9 cellular contexts compared by ENCODE assay signal in genomic region chr6:135053433-135053832, GRCh38. TPM values are rescaled to one million over a fixed set of nuclear protein-coding genes. Genes with fewer than 3 reads are reported as not detected.
A peak's percentile ranks its signal among the peaks of the same experiment; 100 is the strongest.
DNase-seq lines count a peak whose midpoint lies in the region; ATAC-seq and TF ChIP-seq lines count a peak whose summit lies in the region.
"Had no signal": no experiment of that assay in that cellular context is flagged by ENCODE, and none has a peak within 500 bp of the region (broad histone marks: within the 10 kb centered on the region; RNA-seq: fewer than 3 reads in every experiment).

No MANE protein-coding gene starts in this region.

- H3K9me3 ChIP-seq in iPS-18a (ENCODE audit: control insufficient read depth, low read depth, low read length) (no peaks in the 10 kb centered on the region), subcutaneous abdominal adipose tissue (ENCODE audit: control insufficient read depth in 5 of 5, low read length in 5 of 5) (no peaks in the 10 kb centered on the region)

- H3K36me3 ChIP-seq in iPS-18a (ENCODE audit: control insufficient read depth, low read depth, low read length) (peaks cover 13% of the 10 kb centered on the region), subcutaneous abdominal adipose tissue (ENCODE audit: control insufficient read depth in 5 of 5, insufficient read depth in 5 of 5, low read length in 5 of 5) (peaks cover 4 to 13% (median 8%) of the 10 kb centered on the region in 5 donors)

- H3K4me1 Mint-ChIP-seq in activated T-cell treated with anti-CD3 and anti-CD28 coated beads, Interleukin-2, amount 50 U/mL, for 4 hours (ENCODE audit: low read depth): peaks cover 42% of the 10 kb centered on the region
- H3K4me1 Mint-ChIP-seq in activated CD8-positive, alpha-beta T cell treated with anti-CD3 and anti-CD28 coated beads for 36 hours (ENCODE audit: low read depth): peaks cover 33% of the 10 kb centered on the region

- H3K4me1 ChIP-seq in iPS-18a (ENCODE audit: control insufficient read depth, low read depth, low read length): no peaks in the 10 kb centered on the region
- peaks cover 0 to 21% (median 20%) of the 10 kb centered on the region in 5 donors for H3K4me1 ChIP-seq in subcutaneous abdominal adipose tissue (ENCODE audit: control insufficient read depth in 5 of 5, insufficient read depth in 5 of 5, low read length in 5 of 5)

- H3K27ac ChIP-seq in iPS-18a (ENCODE audit: low read length) (no peak overlapping the region), subcutaneous abdominal adipose tissue (ENCODE audit: low read depth, low read length) (peak overlapping the region; percentile 12)

- POLR2A ChIA-PET in activated CD8-positive, alpha-beta T cell treated with anti-CD3 and anti-CD28 coated beads for 36 hours (lab: Charles Lee): interaction anchor here (0.6 to 4.6 kb wide), 11 partner anchors 15 to 157 kb away, joined by 3 to 25 read pairs (median 5); no protein-coding TSS in a partner anchor

- H3K9ac ChIP-seq in iPS-18a (ENCODE audit: low read length): peak overlapping the region; percentile 95
- H3K9ac ChIP-seq in subcutaneous abdominal adipose tissue (ENCODE audit: low read length in 5 of 5): peak overlapping the region in 3 of 5 donors; percentile 95 to 99 (median 95)

- H3K27ac Mint-ChIP-seq in activated CD8-positive, alpha-beta T cell treated with anti-CD3 and anti-CD28 coated beads for 36 hours: peak overlapping the region; percentile 99

- no peaks in the 10 kb centered on the region for H3K9me3 Mint-ChIP-seq in activated T-cell treated with anti-CD3 and anti-CD28 coated beads, Interleukin-2, amount 50 U/mL, for 4 hours
- no peaks in the 10 kb centered on the region for H3K9me3 Mint-ChIP-seq in activated CD8-positive, alpha-beta T cell treated with anti-CD3 and anti-CD28 coated beads for 36 hours

- no peak for ATAC-seq in activated T-cell treated with anti-CD3 and anti-CD28 coated beads, Interleukin-2, amount 50 U/mL, for 4 hours
- no peak for ATAC-seq in activated CD8-positive, alpha-beta T cell treated with anti-CD3 and anti-CD28 coated beads for 36 hours
- ATAC-seq in GM19328 (IDR thresholded peaks at IDR 0.05; ENCODE audit: unreplicated experiment) (no peak), sciatic nerve (no peak)

- H3K36me3 Mint-ChIP-seq in activated T-cell treated with anti-CD3 and anti-CD28 coated beads, Interleukin-2, amount 50 U/mL, for 4 hours (ENCODE audit: insufficient read depth): peaks cover 18% of the 10 kb centered on the region
- H3K36me3 Mint-ChIP-seq in activated CD8-positive, alpha-beta T cell treated with anti-CD3 and anti-CD28 coated beads for 36 hours (ENCODE audit: low read depth): peaks cover 43% of the 10 kb centered on the region

- H3K27me3 ChIP-seq in iPS-18a (ENCODE audit: control insufficient read depth, insufficient read depth, low read length) (no peaks in the 10 kb centered on the region), subcutaneous abdominal adipose tissue (ENCODE audit: control insufficient read depth in 5 of 5, insufficient read depth in 4 of 5, low read length in 5 of 5) (no peaks in the 10 kb centered on the region)

- DNase-seq in activated T-cell treated with anti-CD3 and anti-CD28 coated beads, Interleukin-2, amount 50 U/mL, for 4 hours: no peak
- DNase-seq in activated T-cell treated with anti-CD3 and anti-CD28 coated beads for 4 hours (no peak), NCI-H774 (lab: John Stamatoyannopoulos, UW) (no peak), sciatic nerve (ENCODE audit: low spot score) (no peak)
- DNase-seq in activated CD8-positive, alpha-beta T cell treated with anti-CD3 and anti-CD28 coated beads for 36 hours: no peak
- DNase-seq: foreskin melanocyte had no signal

- intact Hi-C loops in activated CD8-positive, alpha-beta T cell treated with anti-CD3 and anti-CD28 coated beads for 36 hours (cut with micrococcal nuclease): loop anchor here (5.0 kb wide), 1 partner anchor 34 kb away; no protein-coding TSS in a partner anchor
- intact Hi-C loops in sciatic nerve (cut with DNase I): loop anchor here (2.0 kb wide), 1 partner anchor 67 kb away; no protein-coding TSS in a partner anchor

- H3K4me3 ChIP-seq in iPS-18a (ENCODE audit: low read length) (peak overlapping the region; percentile 91), subcutaneous abdominal adipose tissue (ENCODE audit: low read depth in 1 of 5, low read length in 5 of 5) (peak overlapping the region; percentile 91 to 99 (median 94))

- CTCF ChIA-PET in activated CD8-positive, alpha-beta T cell treated with anti-CD3 and anti-CD28 coated beads for 36 hours (lab: Charles Lee): interaction anchor here (1.0 to 2.6 kb wide), 4 partner anchors 12 to 109 kb away, joined by 3 to 14 read pairs (median 8); no protein-coding TSS in a partner anchor

- peaks cover 2% of the 10 kb centered on the region for H3K27me3 Mint-ChIP-seq in activated T-cell treated with anti-CD3 and anti-CD28 coated beads, Interleukin-2, amount 50 U/mL, for 4 hours (ENCODE audit: low read depth)
- no peaks in the 10 kb centered on the region for H3K27me3 Mint-ChIP-seq in activated CD8-positive, alpha-beta T cell treated with anti-CD3 and anti-CD28 coated beads for 36 hours

- no peak for TF ChIP-seq CTCF in activated CD8-positive, alpha-beta T cell treated with anti-CD3 and anti-CD28 coated beads for 36 hours (IDR thresholded peaks at IDR 0.05)

- peak overlapping the region; percentile 99 for H3K4me3 Mint-ChIP-seq in activated T-cell treated with anti-CD3 and anti-CD28 coated beads, Interleukin-2, amount 50 U/mL, for 4 hours
- peak overlapping the region; percentile 96 for H3K4me3 Mint-ChIP-seq in activated CD8-positive, alpha-beta T cell treated with anti-CD3 and anti-CD28 coated beads for 36 hours

RNA-seq across cellular contexts. Expression of gene HBS1L, which starts 1.2 kb away (rescaled TPM):
- 10 to 100 TPM; 72.8 to 92.3 (median 85.3) TPM for total RNA-seq in activated T-cell treated with anti-CD3 and anti-CD28 coated beads, Interleukin-2, amount 50 U/mL, for 4 hours
- 100 to 1,000 TPM; 146 to 147 TPM for total RNA-seq in activated CD8-positive, alpha-beta T cell treated with anti-CD3 and anti-CD28 coated beads for 36 hours
- total RNA-seq in sciatic nerve: 83.0 TPM
